ENCODE assay signal across 13 cellular contexts in genomic region chr18:67266591-67267237, GRCh38.
A peak's percentile ranks its signal among the peaks of the same experiment; 100 is the strongest.
DNase-seq lines count a peak whose midpoint lies in the region; ATAC-seq, FAIRE-seq and TF ChIP-seq lines count a peak whose summit lies in the region.
"Had no signal": no experiment of that assay in that cellular context is flagged by ENCODE, and none has a peak within 500 bp of the region (broad histone marks: within the 10 kb centered on the region; RNA-seq: fewer than 3 reads in every experiment).

No MANE protein-coding gene starts in this region.

- no peak overlapping the region for H4K8ac ChIP-seq in H1 (ENCODE audit: extremely low read depth, insufficient read depth, low read length)

- H3K9me3 ChIP-seq in H1 (ENCODE audit: insufficient read depth in 2 of 2, low read depth in 1 of 2, low read length in 1 of 2) (no peaks in the 10 kb centered on the region), neuron (ENCODE audit: low read length) (no peaks in the 10 kb centered on the region), transverse colon (no peaks in the 10 kb centered on the region)
- H3K9me3 ChIP-seq: ovary had no signal

- H3K4ac ChIP-seq in H1 (replicated peaks; ENCODE audit: insufficient read length, low read depth, low read length) = no peak overlapping the region

- TF ChIP-seq CTCF in D721Med (IDR thresholded peaks at IDR 0.05; ENCODE audit: insufficient read depth, missing control alignments) (no peak), H1 (IDR thresholded peaks at IDR 0.05; ENCODE audit: control extremely low read depth in 1 of 3, insufficient read depth in 1 of 3, low read depth in 1 of 3, low read length in 3 of 3) (no peak), transverse colon (IDR thresholded peaks at IDR 0.05) (no peak)

- 48% methylated on average over 3 of the region's 3 CpGs; no CpG with 5 or more reads in 1 of the 2 experiments for WGBS in H1 (ENCODE audit: extremely low coverage in 1 of 2, insufficient coverage in 1 of 2, insufficient read length in 1 of 2, insufficient replicate concordance in 2 of 2, low coverage in 1 of 2, low lambda C conversion rate in 2 of 2, missing lambda C conversion rate in 1 of 2), 2 experiments
- WGBS in transverse colon (ENCODE audit: low coverage in 1 of 2), 2 donors = 40 to 42% methylated on average over 3 of the region's 3 CpGs

- in situ Hi-C loops in transverse colon (cut with MboI; ENCODE audit: low pct_ligation_motif_present in 1 of 4, low pct_unique_long_range_greater_than_20kb in 1 of 4, low sequenced_read_pairs in 3 of 4) = no loop called here

- no peak overlapping the region for H4K91ac ChIP-seq in H1 (replicated peaks; ENCODE audit: insufficient read length, low read length)

- no peak overlapping the region for H3K23ac ChIP-seq in H1 (ENCODE audit: insufficient read length)

- ATAC-seq in HG02973 (IDR thresholded peaks at IDR 0.05; ENCODE audit: unreplicated experiment) = no peak
- ATAC-seq: CD8-positive, alpha-beta T cell had no signal

- no peak overlapping the region for H2BK15ac ChIP-seq in H1 (ENCODE audit: low read length)

- H3K23me2 ChIP-seq in H1 (ENCODE audit: low read depth, low read length) = no peaks in the 10 kb centered on the region

- peak overlapping the region; percentile 42 to 43; a peak in 2 of 4 replicates for H3K4me2 ChIP-seq in H1 (ENCODE audit: insufficient read depth in 1 of 2, low read depth in 2 of 2, low read length in 2 of 2)

- H3K9ac ChIP-seq in H1 (replicated peaks in 1 of 4; ENCODE audit: extremely low read depth in 1 of 4, low read depth in 3 of 4, low read length in 3 of 4) = no peak overlapping the region

- CTCF ChIA-PET in H1 (lab: Charles Lee; ENCODE audit: partially characterized antibody) = no interaction called here

- no peak overlapping the region for H2AFZ ChIP-seq in H1 (ENCODE audit: low read length)
- peak overlapping the region; percentile 24 for H2AFZ ChIP-seq in neuron (ENCODE audit: low read depth, low read length)

- H3K79me2 ChIP-seq in H1 (ENCODE audit: control insufficient read depth in 1 of 2, insufficient read depth in 2 of 2, low read length in 2 of 2) = no peaks in the 10 kb centered on the region

- FAIRE-seq in D721Med (lab: Jason Lieb, UNC) = peak; percentile 99
- FAIRE-seq in H1 (lab: Jason Lieb, UNC) = peak; percentile 24

- H4K20me1 ChIP-seq in H1 (replicated peaks in 1 of 2; ENCODE audit: control insufficient read depth in 1 of 2, insufficient read depth in 2 of 2, low read length in 2 of 2) = no peaks in the 10 kb centered on the region

- DNase-seq in D721Med (ENCODE audit: insufficient read length, low spot score) (no peak), OCI-M1 (lab: John Stamatoyannopoulos, UW) (peak; percentile 25), H1 (ENCODE audit: low read depth in 1 of 2, low spot score in 2 of 2) (no peak), transverse colon (no peak), ureter (ENCODE audit: low spot score) (no peak), NCI-H345 (lab: John Stamatoyannopoulos, UW) (no peak)
- DNase-seq: CD8-positive, alpha-beta T cell; effector memory CD4-positive, alpha-beta T cell; hippocampal formation; NCI-H524 treated with DMSO at 0.1 percent for 48 hours; ovary had no signal

- no peak overlapping the region for H2BK20ac ChIP-seq in H1 (ENCODE audit: low read length)

- TF ChIP-seq POLR2A in H1 (IDR thresholded peaks at IDR 0.05; ENCODE audit: control extremely low read depth in 1 of 2, low read depth in 2 of 2, low read length in 2 of 2) (no peak), transverse colon (IDR thresholded peaks at IDR 0.05) (no peak)

- H3K36me3 ChIP-seq in H1 (ENCODE audit: control insufficient read depth in 2 of 4, insufficient read depth in 4 of 4, low read length in 3 of 4) (no peaks in the 10 kb centered on the region), neuron (ENCODE audit: insufficient read depth, low read length) (no peaks in the 10 kb centered on the region), transverse colon (no peaks in the 10 kb centered on the region)
- H3K36me3 ChIP-seq: ovary had no signal

- H4K5ac ChIP-seq in H1 (ENCODE audit: insufficient read length, low read depth, low read length) = peak overlapping the region; percentile 59

- no peak overlapping the region for H2BK12ac ChIP-seq in H1 (ENCODE audit: low read depth, low read length)

- H2BK5ac ChIP-seq in H1 (ENCODE audit: low read depth, low read length) = no peak overlapping the region

- POLR2A ChIA-PET in H1 (lab: Charles Lee; ENCODE audit: partially characterized antibody) = no interaction called here

- TF ChIP-seq RAD21 in H1 (IDR thresholded peaks at IDR 0.05 in 1 of 2, conservative IDR thresholded peaks at IDR 0.05 in 1 of 2; ENCODE audit: low read depth in 2 of 2, low read length in 2 of 2) = no peak

- H3K18ac ChIP-seq in H1 (ENCODE audit: extremely low read depth, low read length) = no peak overlapping the region

- H2AK5ac ChIP-seq in H1 (ENCODE audit: low read depth, low read length) = no peak overlapping the region

- H3K27me3 ChIP-seq in H1 (replicated peaks in 1 of 4; ENCODE audit: control insufficient read depth in 3 of 4, extremely low read depth in 1 of 4, insufficient read depth in 3 of 4, low read length in 3 of 4) = no peaks in the 10 kb centered on the region
- no peaks in the 10 kb centered on the region for H3K27me3 ChIP-seq in neuron (ENCODE audit: insufficient read depth, low read length)
- H3K27me3 ChIP-seq in transverse colon = no peaks in the 10 kb centered on the region
- H3K27me3 ChIP-seq: ovary had no signal

- intact Hi-C loops in transverse colon (cut with DNase I; ENCODE audit: low total_unique reads) = no loop called here

- TF ChIP-seq EP300 in H1 (IDR thresholded peaks at IDR 0.05; ENCODE audit: borderline replicate concordance in 1 of 2, low read depth in 2 of 2, low read length in 2 of 2) (no peak), transverse colon (IDR thresholded peaks at IDR 0.05; ENCODE audit: low read depth) (no peak)

- no peaks in the 10 kb centered on the region for H3K79me1 ChIP-seq in H1 (ENCODE audit: low read depth, low read length)

- no peak overlapping the region for H3K14ac ChIP-seq in H1 (ENCODE audit: insufficient read length)

- peak overlapping the region in 1 of 4 experiments; percentile 38; a peak in 1 of 8 replicates for H3K4me3 ChIP-seq in H1 (ENCODE audit: extremely low read depth in 1 of 4, insufficient read depth in 2 of 4, low read depth in 3 of 4, low read length in 4 of 4)
- H3K4me3 ChIP-seq in neuron (ENCODE audit: low read length) = no peak overlapping the region
- no peak overlapping the region for H3K4me3 ChIP-seq in transverse colon
- H3K4me3 ChIP-seq: ovary had no signal

- H3K27ac ChIP-seq in H1 (ENCODE audit: low read depth, low read length) (no peak overlapping the region), transverse colon (no peak overlapping the region)
- H3K27ac ChIP-seq: ovary had no signal

- H3K56ac ChIP-seq in H1 (replicated peaks; ENCODE audit: insufficient read length, low read depth, low read length) = no peak overlapping the region

- no peak overlapping the region for H2BK120ac ChIP-seq in H1 (replicated peaks; ENCODE audit: low read depth, low read length)

- H3K4me1 ChIP-seq in H1 (replicated peaks in 1 of 4; ENCODE audit: control insufficient read depth in 3 of 4, insufficient read depth in 4 of 4, low read length in 3 of 4) (peaks cover 0 to 7% (median 3%) of the 10 kb centered on the region in 4 experiments; a peak in 4 of 7 replicates), neuron (ENCODE audit: insufficient read depth, low read length) (peaks cover 9% of the 10 kb centered on the region), transverse colon (peaks cover 0 to 3% (median 0%) of the 10 kb centered on the region in 4 donors)

TF ChIP-seq in H1, 55 proteins besides CTCF, POLR2A, EP300 and RAD21:
- TF ChIP-seq JUND (IDR thresholded peaks at IDR 0.05; ENCODE audit: low read length) = no peak
- TF ChIP-seq MAX (IDR thresholded peaks at IDR 0.05) = no peak
- TF ChIP-seq NANOG (IDR thresholded peaks at IDR 0.05; ENCODE audit: insufficient read depth, low read depth, low read length, poor library complexity, severe bottlenecking) = no peak
- no peak for TF ChIP-seq CTBP2 (IDR thresholded peaks at IDR 0.05; ENCODE audit: borderline replicate concordance, insufficient read depth, insufficient read length, low read length)
- TF ChIP-seq CBX5 (IDR thresholded peaks at IDR 0.05; ENCODE audit: low read depth, low read length) = no peak
- TF ChIP-seq MAFK (IDR thresholded peaks at IDR 0.05; ENCODE audit: low read depth, low read length) = no peak
- no peak for TF ChIP-seq CEBPB (IDR thresholded peaks at IDR 0.05; ENCODE audit: low read depth, low read length)
- no peak for TF ChIP-seq SAP30 (IDR thresholded peaks at IDR 0.05; ENCODE audit: insufficient read depth, insufficient replicate concordance, low read length)
- TF ChIP-seq BACH1 (IDR thresholded peaks at IDR 0.05; ENCODE audit: low read length) = no peak
- TF ChIP-seq SIRT6 (IDR thresholded peaks at IDR 0.05; ENCODE audit: low read length) = no peak
- no peak for TF ChIP-seq RXRA (IDR thresholded peaks at IDR 0.05; ENCODE audit: insufficient read depth, low read depth, low read length)
- TF ChIP-seq YY1 (IDR thresholded peaks at IDR 0.05; ENCODE audit: low read depth, low read length) = no peak
- no peak for TF ChIP-seq TCF12 (IDR thresholded peaks at IDR 0.05; ENCODE audit: low read depth, low read length)
- TF ChIP-seq SP2 (IDR thresholded peaks at IDR 0.05; ENCODE audit: low read length) = no peak
- TF ChIP-seq ASH2L (IDR thresholded peaks at IDR 0.05; ENCODE audit: low read length) = no peak
- TF ChIP-seq EZH2 (IDR thresholded peaks at IDR 0.05; ENCODE audit: low read depth, low read length, severe bottlenecking) = no peak
- TF ChIP-seq HDAC2 (IDR thresholded peaks at IDR 0.05; ENCODE audit: borderline replicate concordance in 1 of 2, low read depth in 2 of 2, low read length in 2 of 2) = no peak
